1 cellular context compared by ENCODE assay signal in the genomic region with DNA sequence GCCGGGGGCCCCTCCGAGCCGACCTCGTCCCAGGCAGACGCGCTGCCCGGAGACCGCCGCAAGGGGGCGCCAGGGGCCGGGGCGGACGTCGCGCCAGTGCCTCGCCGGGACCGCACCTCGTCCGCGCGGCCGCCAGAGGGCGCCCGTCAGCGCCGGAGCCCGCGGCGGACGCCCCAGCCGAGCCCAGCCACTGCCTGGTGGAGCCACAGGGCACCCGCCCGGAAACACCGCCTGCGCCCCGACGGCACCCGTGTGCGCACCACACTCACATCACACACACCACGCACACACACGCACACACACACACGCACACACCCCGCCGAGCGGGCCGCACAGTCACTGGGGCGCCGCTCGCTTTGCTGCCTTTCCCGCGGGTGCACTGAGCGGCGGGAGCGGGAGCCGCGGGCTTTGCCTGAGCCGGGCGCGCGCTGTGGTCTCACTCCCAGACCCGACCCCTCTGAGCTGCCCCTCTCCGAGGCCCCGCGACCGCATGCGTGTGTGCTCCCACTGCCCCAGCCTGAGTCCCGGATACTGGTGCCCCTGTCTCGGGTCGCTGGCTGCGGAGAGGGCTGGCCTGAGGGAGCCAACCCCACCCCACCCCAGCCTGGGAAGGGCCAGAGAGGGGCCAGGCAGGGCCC.
TF ChIP-seq lines count a peak whose summit lies in the region.

No MANE protein-coding gene starts in this region.

TF ChIP-seq in WTC11, 78 proteins besides CTCF, POLR2A, EP300 and RAD21 (continued from another document and continues in another):
- TF ChIP-seq, protein P1, sequence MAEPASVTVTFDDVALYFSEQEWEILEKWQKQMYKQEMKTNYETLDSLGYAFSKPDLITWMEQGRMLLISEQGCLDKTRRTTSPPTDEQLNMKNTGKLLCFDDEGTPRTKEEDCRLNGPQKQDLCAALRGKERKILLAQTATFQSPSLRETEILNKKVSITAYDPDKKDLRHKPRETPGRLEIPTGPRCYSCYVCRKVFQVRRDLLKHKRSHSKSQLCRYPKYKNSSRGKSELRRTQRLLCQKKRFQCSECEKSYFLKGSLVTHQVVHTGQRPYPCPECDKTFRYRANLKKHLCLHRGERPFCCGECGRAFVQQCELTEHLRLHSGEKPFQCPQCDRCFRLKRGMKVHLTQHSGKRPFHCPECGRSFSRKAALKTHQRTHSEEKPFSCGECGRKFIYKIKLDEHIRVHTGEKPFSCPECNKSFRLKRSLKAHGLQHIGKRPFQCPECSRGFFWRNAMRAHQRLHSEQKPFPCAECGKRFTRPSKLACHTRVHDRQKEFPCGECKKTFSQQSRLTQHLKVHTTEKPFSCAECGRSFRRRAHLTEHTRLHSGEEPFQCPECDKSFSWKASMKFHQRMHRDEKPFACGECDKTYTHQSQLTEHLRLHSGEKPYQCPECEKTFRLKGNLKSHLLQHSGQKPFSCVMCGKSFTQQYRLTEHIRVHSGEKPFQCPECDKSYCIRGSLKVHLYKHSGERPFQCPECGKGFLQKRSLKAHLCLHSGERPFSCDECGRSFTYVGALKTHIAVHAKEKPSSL (CRISPR knock-in tag; conservative IDR thresholded peaks at IDR 0.05) = no peak
- TF ChIP-seq RORB (CRISPR knock-in tag; IDR thresholded peaks at IDR 0.05) = no peak
- TF ChIP-seq ZNF138 (CRISPR knock-in tag; conservative IDR thresholded peaks at IDR 0.05) = no peak
- TF ChIP-seq, protein P2, sequence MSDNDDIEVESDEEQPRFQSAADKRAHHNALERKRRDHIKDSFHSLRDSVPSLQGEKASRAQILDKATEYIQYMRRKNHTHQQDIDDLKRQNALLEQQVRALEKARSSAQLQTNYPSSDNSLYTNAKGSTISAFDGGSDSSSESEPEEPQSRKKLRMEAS (CRISPR knock-in tag; IDR thresholded peaks at IDR 0.05) = peak; percentile 73; the same call in 1 of the 2 replicates
- no peak for TF ChIP-seq GABPB1 (CRISPR knock-in tag; IDR thresholded peaks at IDR 0.05)
- TF ChIP-seq, protein P3, sequence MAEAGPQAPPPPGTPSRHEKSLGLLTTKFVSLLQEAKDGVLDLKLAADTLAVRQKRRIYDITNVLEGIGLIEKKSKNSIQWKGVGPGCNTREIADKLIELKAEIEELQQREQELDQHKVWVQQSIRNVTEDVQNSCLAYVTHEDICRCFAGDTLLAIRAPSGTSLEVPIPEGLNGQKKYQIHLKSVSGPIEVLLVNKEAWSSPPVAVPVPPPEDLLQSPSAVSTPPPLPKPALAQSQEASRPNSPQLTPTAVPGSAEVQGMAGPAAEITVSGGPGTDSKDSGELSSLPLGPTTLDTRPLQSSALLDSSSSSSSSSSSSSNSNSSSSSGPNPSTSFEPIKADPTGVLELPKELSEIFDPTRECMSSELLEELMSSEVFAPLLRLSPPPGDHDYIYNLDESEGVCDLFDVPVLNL (CRISPR knock-in tag; IDR thresholded peaks at IDR 0.05; ENCODE audit: borderline replicate concordance, low read depth) = no peak
- TF ChIP-seq MXD4 (CRISPR knock-in tag; IDR thresholded peaks at IDR 0.05; ENCODE audit: borderline replicate concordance) = no peak
- TF ChIP-seq, protein P4, sequence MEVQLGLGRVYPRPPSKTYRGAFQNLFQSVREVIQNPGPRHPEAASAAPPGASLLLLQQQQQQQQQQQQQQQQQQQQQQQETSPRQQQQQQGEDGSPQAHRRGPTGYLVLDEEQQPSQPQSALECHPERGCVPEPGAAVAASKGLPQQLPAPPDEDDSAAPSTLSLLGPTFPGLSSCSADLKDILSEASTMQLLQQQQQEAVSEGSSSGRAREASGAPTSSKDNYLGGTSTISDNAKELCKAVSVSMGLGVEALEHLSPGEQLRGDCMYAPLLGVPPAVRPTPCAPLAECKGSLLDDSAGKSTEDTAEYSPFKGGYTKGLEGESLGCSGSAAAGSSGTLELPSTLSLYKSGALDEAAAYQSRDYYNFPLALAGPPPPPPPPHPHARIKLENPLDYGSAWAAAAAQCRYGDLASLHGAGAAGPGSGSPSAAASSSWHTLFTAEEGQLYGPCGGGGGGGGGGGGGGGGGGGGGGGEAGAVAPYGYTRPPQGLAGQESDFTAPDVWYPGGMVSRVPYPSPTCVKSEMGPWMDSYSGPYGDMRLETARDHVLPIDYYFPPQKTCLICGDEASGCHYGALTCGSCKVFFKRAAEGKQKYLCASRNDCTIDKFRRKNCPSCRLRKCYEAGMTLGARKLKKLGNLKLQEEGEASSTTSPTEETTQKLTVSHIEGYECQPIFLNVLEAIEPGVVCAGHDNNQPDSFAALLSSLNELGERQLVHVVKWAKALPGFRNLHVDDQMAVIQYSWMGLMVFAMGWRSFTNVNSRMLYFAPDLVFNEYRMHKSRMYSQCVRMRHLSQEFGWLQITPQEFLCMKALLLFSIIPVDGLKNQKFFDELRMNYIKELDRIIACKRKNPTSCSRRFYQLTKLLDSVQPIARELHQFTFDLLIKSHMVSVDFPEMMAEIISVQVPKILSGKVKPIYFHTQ (CRISPR knock-in tag; IDR thresholded peaks at IDR 0.05) = no peak
- TF ChIP-seq, protein P5, sequence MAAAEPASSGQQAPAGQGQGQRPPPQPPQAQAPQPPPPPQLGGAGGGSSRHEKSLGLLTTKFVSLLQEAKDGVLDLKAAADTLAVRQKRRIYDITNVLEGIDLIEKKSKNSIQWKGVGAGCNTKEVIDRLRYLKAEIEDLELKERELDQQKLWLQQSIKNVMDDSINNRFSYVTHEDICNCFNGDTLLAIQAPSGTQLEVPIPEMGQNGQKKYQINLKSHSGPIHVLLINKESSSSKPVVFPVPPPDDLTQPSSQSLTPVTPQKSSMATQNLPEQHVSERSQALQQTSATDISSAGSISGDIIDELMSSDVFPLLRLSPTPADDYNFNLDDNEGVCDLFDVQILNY (CRISPR knock-in tag; IDR thresholded peaks at IDR 0.05) = 0 out of 2 replicates have a peak, but pooled peaks have one; percentile 39
- TF ChIP-seq, protein P6, sequence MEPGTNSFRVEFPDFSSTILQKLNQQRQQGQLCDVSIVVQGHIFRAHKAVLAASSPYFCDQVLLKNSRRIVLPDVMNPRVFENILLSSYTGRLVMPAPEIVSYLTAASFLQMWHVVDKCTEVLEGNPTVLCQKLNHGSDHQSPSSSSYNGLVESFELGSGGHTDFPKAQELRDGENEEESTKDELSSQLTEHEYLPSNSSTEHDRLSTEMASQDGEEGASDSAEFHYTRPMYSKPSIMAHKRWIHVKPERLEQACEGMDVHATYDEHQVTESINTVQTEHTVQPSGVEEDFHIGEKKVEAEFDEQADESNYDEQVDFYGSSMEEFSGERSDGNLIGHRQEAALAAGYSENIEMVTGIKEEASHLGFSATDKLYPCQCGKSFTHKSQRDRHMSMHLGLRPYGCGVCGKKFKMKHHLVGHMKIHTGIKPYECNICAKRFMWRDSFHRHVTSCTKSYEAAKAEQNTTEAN (CRISPR knock-in tag; IDR thresholded peaks at IDR 0.05) = peak; percentile 76; the same call in 1 of the 2 replicates
- TF ChIP-seq ZNF423 (CRISPR knock-in tag; IDR thresholded peaks at IDR 0.05) = peak; percentile 13; the same call in 1 of the 2 replicates
- TF ChIP-seq, protein P7, sequence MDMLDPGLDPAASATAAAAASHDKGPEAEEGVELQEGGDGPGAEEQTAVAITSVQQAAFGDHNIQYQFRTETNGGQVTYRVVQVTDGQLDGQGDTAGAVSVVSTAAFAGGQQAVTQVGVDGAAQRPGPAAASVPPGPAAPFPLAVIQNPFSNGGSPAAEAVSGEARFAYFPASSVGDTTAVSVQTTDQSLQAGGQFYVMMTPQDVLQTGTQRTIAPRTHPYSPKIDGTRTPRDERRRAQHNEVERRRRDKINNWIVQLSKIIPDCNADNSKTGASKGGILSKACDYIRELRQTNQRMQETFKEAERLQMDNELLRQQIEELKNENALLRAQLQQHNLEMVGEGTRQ (CRISPR knock-in tag; IDR thresholded peaks at IDR 0.05) = no peak
- TF ChIP-seq, protein P8, sequence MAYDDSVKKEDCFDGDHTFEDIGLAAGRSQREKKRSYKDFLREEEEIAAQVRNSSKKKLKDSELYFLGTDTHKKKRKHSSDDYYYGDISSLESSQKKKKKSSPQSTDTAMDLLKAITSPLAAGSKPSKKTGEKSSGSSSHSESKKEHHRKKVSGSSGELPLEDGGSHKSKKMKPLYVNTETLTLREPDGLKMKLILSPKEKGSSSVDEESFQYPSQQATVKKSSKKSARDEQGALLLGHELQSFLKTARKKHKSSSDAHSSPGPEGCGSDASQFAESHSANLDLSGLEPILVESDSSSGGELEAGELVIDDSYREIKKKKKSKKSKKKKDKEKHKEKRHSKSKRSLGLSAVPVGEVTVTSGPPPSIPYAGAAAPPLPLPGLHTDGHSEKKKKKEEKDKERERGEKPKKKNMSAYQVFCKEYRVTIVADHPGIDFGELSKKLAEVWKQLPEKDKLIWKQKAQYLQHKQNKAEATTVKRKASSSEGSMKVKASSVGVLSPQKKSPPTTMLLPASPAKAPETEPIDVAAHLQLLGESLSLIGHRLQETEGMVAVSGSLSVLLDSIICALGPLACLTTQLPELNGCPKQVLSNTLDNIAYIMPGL (CRISPR knock-in tag; IDR thresholded peaks at IDR 0.05) = peak; percentile 98
- 0 out of 2 replicates have a peak, but pooled peaks have one; percentile 63 for TF ChIP-seq EMX1 (CRISPR knock-in tag; IDR thresholded peaks at IDR 0.05)
- TF ChIP-seq ESRRA (CRISPR knock-in tag; IDR thresholded peaks at IDR 0.05; ENCODE audit: borderline replicate concordance) = peak; percentile 54; the same call in 1 of the 2 replicates
- 0 out of 2 replicates have a peak, but pooled peaks have one; percentile 58 for TF ChIP-seq ZNF219 (CRISPR knock-in tag; IDR thresholded peaks at IDR 0.05; ENCODE audit: borderline replicate concordance)
- TF ChIP-seq, protein P9, sequence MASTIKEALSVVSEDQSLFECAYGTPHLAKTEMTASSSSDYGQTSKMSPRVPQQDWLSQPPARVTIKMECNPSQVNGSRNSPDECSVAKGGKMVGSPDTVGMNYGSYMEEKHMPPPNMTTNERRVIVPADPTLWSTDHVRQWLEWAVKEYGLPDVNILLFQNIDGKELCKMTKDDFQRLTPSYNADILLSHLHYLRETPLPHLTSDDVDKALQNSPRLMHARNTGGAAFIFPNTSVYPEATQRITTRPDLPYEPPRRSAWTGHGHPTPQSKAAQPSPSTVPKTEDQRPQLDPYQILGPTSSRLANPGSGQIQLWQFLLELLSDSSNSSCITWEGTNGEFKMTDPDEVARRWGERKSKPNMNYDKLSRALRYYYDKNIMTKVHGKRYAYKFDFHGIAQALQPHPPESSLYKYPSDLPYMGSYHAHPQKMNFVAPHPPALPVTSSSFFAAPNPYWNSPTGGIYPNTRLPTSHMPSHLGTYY (CRISPR knock-in tag; IDR thresholded peaks at IDR 0.05) = no peak
- no peak for TF ChIP-seq HMGA2 (CRISPR knock-in tag; IDR thresholded peaks at IDR 0.05)
- no peak for TF ChIP-seq ZNF121 (CRISPR knock-in tag; IDR thresholded peaks at IDR 0.05)
- TF ChIP-seq SP1 (CRISPR knock-in tag; conservative IDR thresholded peaks at IDR 0.05) = peak; percentile 56
- no peak for TF ChIP-seq SOX15 (CRISPR knock-in tag; IDR thresholded peaks at IDR 0.05)
- no peak for TF ChIP-seq FOXK1 (CRISPR knock-in tag; IDR thresholded peaks at IDR 0.05)
- no peak for TF ChIP-seq NFYB (CRISPR knock-in tag; conservative IDR thresholded peaks at IDR 0.05; ENCODE audit: low read depth)
- no peak for TF ChIP-seq JAZF1 (CRISPR knock-in tag; IDR thresholded peaks at IDR 0.05)
- TF ChIP-seq IRF2 (CRISPR knock-in tag; IDR thresholded peaks at IDR 0.05; ENCODE audit: borderline replicate concordance, low read depth) = no peak
- TF ChIP-seq, protein P10, sequence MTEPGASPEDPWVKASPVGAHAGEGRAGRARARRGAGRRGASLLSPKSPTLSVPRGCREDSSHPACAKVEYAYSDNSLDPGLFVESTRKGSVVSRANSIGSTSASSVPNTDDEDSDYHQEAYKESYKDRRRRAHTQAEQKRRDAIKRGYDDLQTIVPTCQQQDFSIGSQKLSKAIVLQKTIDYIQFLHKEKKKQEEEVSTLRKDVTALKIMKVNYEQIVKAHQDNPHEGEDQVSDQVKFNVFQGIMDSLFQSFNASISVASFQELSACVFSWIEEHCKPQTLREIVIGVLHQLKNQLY (CRISPR knock-in tag; IDR thresholded peaks at IDR 0.05) = no peak
- TF ChIP-seq ZNF232 (CRISPR knock-in tag; IDR thresholded peaks at IDR 0.05) = peak; percentile 67; the same call in 1 of the 2 replicates
- TF ChIP-seq, protein P11, sequence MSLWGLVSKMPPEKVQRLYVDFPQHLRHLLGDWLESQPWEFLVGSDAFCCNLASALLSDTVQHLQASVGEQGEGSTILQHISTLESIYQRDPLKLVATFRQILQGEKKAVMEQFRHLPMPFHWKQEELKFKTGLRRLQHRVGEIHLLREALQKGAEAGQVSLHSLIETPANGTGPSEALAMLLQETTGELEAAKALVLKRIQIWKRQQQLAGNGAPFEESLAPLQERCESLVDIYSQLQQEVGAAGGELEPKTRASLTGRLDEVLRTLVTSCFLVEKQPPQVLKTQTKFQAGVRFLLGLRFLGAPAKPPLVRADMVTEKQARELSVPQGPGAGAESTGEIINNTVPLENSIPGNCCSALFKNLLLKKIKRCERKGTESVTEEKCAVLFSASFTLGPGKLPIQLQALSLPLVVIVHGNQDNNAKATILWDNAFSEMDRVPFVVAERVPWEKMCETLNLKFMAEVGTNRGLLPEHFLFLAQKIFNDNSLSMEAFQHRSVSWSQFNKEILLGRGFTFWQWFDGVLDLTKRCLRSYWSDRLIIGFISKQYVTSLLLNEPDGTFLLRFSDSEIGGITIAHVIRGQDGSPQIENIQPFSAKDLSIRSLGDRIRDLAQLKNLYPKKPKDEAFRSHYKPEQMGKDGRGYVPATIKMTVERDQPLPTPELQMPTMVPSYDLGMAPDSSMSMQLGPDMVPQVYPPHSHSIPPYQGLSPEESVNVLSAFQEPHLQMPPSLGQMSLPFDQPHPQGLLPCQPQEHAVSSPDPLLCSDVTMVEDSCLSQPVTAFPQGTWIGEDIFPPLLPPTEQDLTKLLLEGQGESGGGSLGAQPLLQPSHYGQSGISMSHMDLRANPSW (CRISPR knock-in tag; conservative IDR thresholded peaks at IDR 0.05; ENCODE audit: low read depth) = no peak
- TF ChIP-seq RELA (CRISPR knock-in tag; IDR thresholded peaks at IDR 0.05; ENCODE audit: borderline replicate concordance) = no peak
- no peak for TF ChIP-seq ZNF671 (CRISPR knock-in tag; IDR thresholded peaks at IDR 0.05)
- TF ChIP-seq, protein P12, sequence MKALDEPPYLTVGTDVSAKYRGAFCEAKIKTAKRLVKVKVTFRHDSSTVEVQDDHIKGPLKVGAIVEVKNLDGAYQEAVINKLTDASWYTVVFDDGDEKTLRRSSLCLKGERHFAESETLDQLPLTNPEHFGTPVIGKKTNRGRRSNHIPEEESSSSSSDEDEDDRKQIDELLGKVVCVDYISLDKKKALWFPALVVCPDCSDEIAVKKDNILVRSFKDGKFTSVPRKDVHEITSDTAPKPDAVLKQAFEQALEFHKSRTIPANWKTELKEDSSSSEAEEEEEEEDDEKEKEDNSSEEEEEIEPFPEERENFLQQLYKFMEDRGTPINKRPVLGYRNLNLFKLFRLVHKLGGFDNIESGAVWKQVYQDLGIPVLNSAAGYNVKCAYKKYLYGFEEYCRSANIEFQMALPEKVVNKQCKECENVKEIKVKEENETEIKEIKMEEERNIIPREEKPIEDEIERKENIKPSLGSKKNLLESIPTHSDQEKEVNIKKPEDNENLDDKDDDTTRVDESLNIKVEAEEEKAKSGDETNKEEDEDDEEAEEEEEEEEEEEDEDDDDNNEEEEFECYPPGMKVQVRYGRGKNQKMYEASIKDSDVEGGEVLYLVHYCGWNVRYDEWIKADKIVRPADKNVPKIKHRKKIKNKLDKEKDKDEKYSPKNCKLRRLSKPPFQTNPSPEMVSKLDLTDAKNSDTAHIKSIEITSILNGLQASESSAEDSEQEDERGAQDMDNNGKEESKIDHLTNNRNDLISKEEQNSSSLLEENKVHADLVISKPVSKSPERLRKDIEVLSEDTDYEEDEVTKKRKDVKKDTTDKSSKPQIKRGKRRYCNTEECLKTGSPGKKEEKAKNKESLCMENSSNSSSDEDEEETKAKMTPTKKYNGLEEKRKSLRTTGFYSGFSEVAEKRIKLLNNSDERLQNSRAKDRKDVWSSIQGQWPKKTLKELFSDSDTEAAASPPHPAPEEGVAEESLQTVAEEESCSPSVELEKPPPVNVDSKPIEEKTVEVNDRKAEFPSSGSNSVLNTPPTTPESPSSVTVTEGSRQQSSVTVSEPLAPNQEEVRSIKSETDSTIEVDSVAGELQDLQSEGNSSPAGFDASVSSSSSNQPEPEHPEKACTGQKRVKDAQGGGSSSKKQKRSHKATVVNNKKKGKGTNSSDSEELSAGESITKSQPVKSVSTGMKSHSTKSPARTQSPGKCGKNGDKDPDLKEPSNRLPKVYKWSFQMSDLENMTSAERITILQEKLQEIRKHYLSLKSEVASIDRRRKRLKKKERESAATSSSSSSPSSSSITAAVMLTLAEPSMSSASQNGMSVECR (CRISPR knock-in tag; IDR thresholded peaks at IDR 0.05; ENCODE audit: borderline replicate concordance) = no peak
